In the genomic region with DNA sequence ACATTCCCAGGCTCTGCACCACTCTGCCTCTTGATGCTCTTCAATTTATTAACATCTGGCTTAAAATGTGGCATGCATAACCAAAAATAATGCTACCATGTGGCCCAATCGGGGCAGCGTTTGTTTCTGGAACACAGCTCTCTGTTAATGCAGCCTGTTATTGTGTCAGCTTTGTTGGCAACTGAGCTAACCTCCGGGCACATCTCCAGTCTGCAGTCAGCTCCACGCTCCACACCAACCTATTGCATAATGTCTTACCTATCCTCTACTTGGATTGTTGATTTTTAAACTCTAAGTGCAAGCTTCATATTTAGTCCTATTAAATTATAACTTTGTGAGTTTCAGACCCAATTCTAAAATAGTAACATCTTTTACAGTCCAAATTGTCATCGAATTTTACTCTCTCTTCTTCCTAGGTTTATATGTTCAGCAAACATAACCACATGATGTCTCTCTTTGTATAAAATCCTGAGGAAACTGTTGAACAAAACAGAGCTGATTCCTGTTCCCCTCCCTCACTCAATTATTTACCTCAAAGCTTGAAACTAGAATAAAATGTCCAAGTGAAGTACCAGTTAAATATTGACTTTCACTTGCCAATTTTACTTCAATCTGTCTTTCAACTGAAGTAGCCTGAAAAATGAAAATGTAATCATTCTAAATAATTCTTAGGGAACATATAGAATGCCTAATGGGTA, we compare ENCODE assay signal across 10 cellular contexts.
DNase-seq lines count a peak whose midpoint lies in the region; ATAC-seq and TF ChIP-seq lines count a peak whose summit lies in the region.
"Had no signal": no experiment of that assay in that cellular context is flagged by ENCODE, and none has a peak within 500 bp of the region (broad histone marks: within the 10 kb centered on the region; RNA-seq: fewer than 3 reads in every experiment).

No MANE protein-coding gene starts in this region.

- no peaks in the 10 kb centered on the region for H3K79me2 ChIP-seq in neural progenitor cell (ENCODE audit: low read depth)
- H3K79me2 ChIP-seq: parathyroid adenoma had no signal

- H3K4me1 ChIP-seq in neural progenitor cell: peaks cover 22% of the 10 kb centered on the region
- H3K4me1 ChIP-seq: parathyroid adenoma had no signal

- no peaks in the 10 kb centered on the region for H3K36me3 ChIP-seq in neural progenitor cell

- H3K4me1 Mint-ChIP-seq in neural progenitor cell: peaks cover 20% of the 10 kb centered on the region
- H3K4me1 Mint-ChIP-seq in activated CD4-positive, alpha-beta memory T cell treated with anti-CD3 and anti-CD28 coated beads, Interleukin-2, amount 10 ng/mL, durations not matched to agents 7 days and 5 days: peaks cover 2% of the 10 kb centered on the region

- H3K27me3 Mint-ChIP-seq in neural progenitor cell (ENCODE audit: insufficient read depth, low read depth): peaks cover 4% of the 10 kb centered on the region
- H3K27me3 Mint-ChIP-seq in activated CD4-positive, alpha-beta memory T cell treated with anti-CD3 and anti-CD28 coated beads, Interleukin-2, amount 10 ng/mL, durations not matched to agents 7 days and 5 days: peaks cover 2% of the 10 kb centered on the region

- H3F3A ChIP-seq in neural progenitor cell (ENCODE audit: low read depth): no peaks in the 10 kb centered on the region

- peaks cover 8% of the 10 kb centered on the region for H3K27me3 ChIP-seq in neural progenitor cell

- ATAC-seq in GM21717 (IDR thresholded peaks at IDR 0.05; ENCODE audit: unreplicated experiment): no peak

- no peak overlapping the region for H3K4me3 Mint-ChIP-seq in neural progenitor cell
- H3K4me3 Mint-ChIP-seq in activated CD4-positive, alpha-beta memory T cell treated with anti-CD3 and anti-CD28 coated beads, Interleukin-2, amount 10 ng/mL, durations not matched to agents 7 days and 5 days: no peak overlapping the region

- H4K20me1 ChIP-seq in neural progenitor cell (ENCODE audit: low read depth): no peaks in the 10 kb centered on the region

- no peak overlapping the region for H3K9ac ChIP-seq in neural progenitor cell
- H3K9ac ChIP-seq: parathyroid adenoma had no signal

- peak overlapping the region; percentile 57 for H2AFZ ChIP-seq in neural progenitor cell (replicated peaks)
- H2AFZ ChIP-seq: parathyroid adenoma had no signal

- CTCF ChIA-PET in activated CD4-positive, alpha-beta memory T cell treated with anti-CD3 and anti-CD28 coated beads, Interleukin-2, amount 10 ng/mL, durations not matched to agents 7 days and 5 days (lab: Charles Lee): no interaction called here

- no peaks in the 10 kb centered on the region for H3K9me3 Mint-ChIP-seq in neural progenitor cell
- no peaks in the 10 kb centered on the region for H3K9me3 Mint-ChIP-seq in activated CD4-positive, alpha-beta memory T cell treated with anti-CD3 and anti-CD28 coated beads, Interleukin-2, amount 10 ng/mL, durations not matched to agents 7 days and 5 days

- H3K36me3 Mint-ChIP-seq in neural progenitor cell: peaks cover 2% of the 10 kb centered on the region
- H3K36me3 Mint-ChIP-seq in activated CD4-positive, alpha-beta memory T cell treated with anti-CD3 and anti-CD28 coated beads, Interleukin-2, amount 10 ng/mL, durations not matched to agents 7 days and 5 days (ENCODE audit: low read depth): no peaks in the 10 kb centered on the region

- no peak overlapping the region for H3K4me3 ChIP-seq in neural progenitor cell

- POLR2A ChIA-PET in activated CD4-positive, alpha-beta memory T cell treated with anti-CD3 and anti-CD28 coated beads, Interleukin-2, amount 10 ng/mL, durations not matched to agents 7 days and 5 days (lab: Charles Lee): no interaction called here

- TF ChIP-seq CTCF in neural progenitor cell (IDR thresholded peaks at IDR 0.05): no peak

- H3K9me3 ChIP-seq in neural progenitor cell (ENCODE audit: low read depth): no peaks in the 10 kb centered on the region

- DNase-seq in COR-L47 (lab: John Stamatoyannopoulos, UW) (peak; percentile 62), NCI-H2081 (lab: John Stamatoyannopoulos, UW) (peak; percentile 70 to 88), epithelial cell of prostate (ENCODE audit: low read depth, low spot score) (peak; percentile 64), neural progenitor cell (ENCODE audit: low spot score) (no peak), HT-29 (ENCODE audit: low spot score) (no peak), NCI-H1048 (lab: John Stamatoyannopoulos, UW) (no peak)
- DNase-seq in activated CD4-positive, alpha-beta memory T cell treated with anti-CD3 and anti-CD28 coated beads, Interleukin-2, amount 10 ng/mL, durations not matched to agents 7 days and 5 days: no peak
- DNase-seq: KBM-7 had no signal

- peak overlapping the region; percentile 58 for H3K27ac ChIP-seq in epithelial cell of prostate
- H3K27ac ChIP-seq in neural progenitor cell: no peak overlapping the region
- H3K27ac ChIP-seq: parathyroid adenoma had no signal

- H3K27ac Mint-ChIP-seq in neural progenitor cell: no peak overlapping the region
- H3K27ac Mint-ChIP-seq in activated CD4-positive, alpha-beta memory T cell treated with anti-CD3 and anti-CD28 coated beads, Interleukin-2, amount 10 ng/mL, durations not matched to agents 7 days and 5 days: no peak overlapping the region

- H3K4me2 ChIP-seq in neural progenitor cell: no peak overlapping the region

Comparison
In these comparisons a context has a peak if more than half of its experiments do, and no peak if none do; other contexts are left out.
1. DNase-seq: peak in COR-L47 (single experiment), NCI-H2081 (2 of 2) and epithelial cell of prostate (single experiment); none in neural progenitor cell (single experiment), HT-29 (single experiment), NCI-H1048 (single experiment) and activated CD4-positive, alpha-beta memory T cell treated with anti-CD3 and anti-CD28 coated beads, Interleukin-2, amount 10 ng/mL, durations not matched to agents 7 days and 5 days (single experiment).